Comparison of ENCODE assay signal across 8 cellular contexts in genomic region chr2:178194600-178195389, GRCh38. TPM values are rescaled to one million over a fixed set of nuclear protein-coding genes. Genes with fewer than 3 reads are reported as not detected.
A peak's percentile ranks its signal among the peaks of the same experiment; 100 is the strongest.
DNase-seq lines count a peak whose midpoint lies in the region; ATAC-seq and TF ChIP-seq lines count a peak whose summit lies in the region.

No MANE protein-coding gene starts in this region.

- peak; percentile 40 for DNase-seq in DMS79 (lab: John Stamatoyannopoulos, UW)
- peak; percentile 86 for DNase-seq in GM23248
- peak; percentile 44 for DNase-seq in NB4 (ENCODE audit: low read depth)
- peak; percentile 17 for DNase-seq in activated CD4-positive, alpha-beta memory T cell treated with anti-CD3 and anti-CD28 coated beads, Interleukin-2, amount 10 ng/mL, durations not matched to agents 7 days and 5 days
- peak; percentile 17 to 55 (median 55) for DNase-seq in mucosa of descending colon
- DNase-seq in transverse colon = peak; percentile 19

- H3K27me3 ChIP-seq in GM23248 (replicated peaks; ENCODE audit: insufficient read depth) (no peaks in the 10 kb centered on the region), transverse colon (peaks cover 46% of the 10 kb centered on the region)

- no peaks in the 10 kb centered on the region for H3K36me3 ChIP-seq in GM23248 (ENCODE audit: low read depth)
- H3K36me3 ChIP-seq in mucosa of descending colon (ENCODE audit: low read depth) = no peaks in the 10 kb centered on the region
- no peaks in the 10 kb centered on the region for H3K36me3 ChIP-seq in transverse colon

- no peak for TF ChIP-seq POLR2A in NB4 (IDR thresholded peaks at IDR 0.05; ENCODE audit: extremely low read depth, insufficient read length)
- no peak for TF ChIP-seq POLR2A in transverse colon (IDR thresholded peaks at IDR 0.05)

- no peak for TF ChIP-seq CTCF in NB4 (IDR thresholded peaks at IDR 0.05; ENCODE audit: low read depth, low read length)
- no peak for TF ChIP-seq CTCF in mucosa of descending colon (IDR thresholded peaks at IDR 0.05)
- peak in 1 of 5 experiments; percentile 25 for TF ChIP-seq CTCF in transverse colon (IDR thresholded peaks at IDR 0.05)

- TF ChIP-seq EP300 in transverse colon (IDR thresholded peaks at IDR 0.05; ENCODE audit: low read depth) = no peak

- peaks cover 57% of the 10 kb centered on the region for H3K27me3 Mint-ChIP-seq in activated CD4-positive, alpha-beta memory T cell treated with anti-CD3 and anti-CD28 coated beads, Interleukin-2, amount 10 ng/mL, durations not matched to agents 7 days and 5 days

- peaks cover 9% of the 10 kb centered on the region for H3K4me1 ChIP-seq in GM23248 (ENCODE audit: insufficient read depth)
- H3K4me1 ChIP-seq in mucosa of descending colon (ENCODE audit: low read depth) = peaks cover 6% of the 10 kb centered on the region
- H3K4me1 ChIP-seq in transverse colon = peaks cover 0 to 17% (median 9%) of the 10 kb centered on the region in 4 donors

- peak overlapping the region; percentile 88 for H3K4me2 ChIP-seq in GM23248 (ENCODE audit: unreplicated experiment)

- peaks cover 39% of the 10 kb centered on the region for H3K79me2 ChIP-seq in GM23248 (ENCODE audit: insufficient read depth)

- WGBS in GM23248 (ENCODE audit: low coverage in 1 of 2, low lambda C conversion rate in 2 of 2, missing lambda C conversion rate in 2 of 2), 2 experiments = 1 to 2% methylated on average over 62 to 64 of the region's 83 CpGs
- WGBS in transverse colon (ENCODE audit: low coverage in 1 of 2), 2 donors = 1% methylated on average over 54 of the region's 83 CpGs; no CpG with 5 or more reads in 1 of the 2 donors

- no peaks in the 10 kb centered on the region for H3K9me3 ChIP-seq in GM23248 (ENCODE audit: low read depth)
- no peaks in the 10 kb centered on the region for H3K9me3 ChIP-seq in mucosa of descending colon
- H3K9me3 ChIP-seq in transverse colon = no peaks in the 10 kb centered on the region

- peak overlapping the region; percentile 80 for H3K9ac ChIP-seq in GM23248

- POLR2A ChIA-PET in activated CD4-positive, alpha-beta memory T cell treated with anti-CD3 and anti-CD28 coated beads, Interleukin-2, amount 10 ng/mL, durations not matched to agents 7 days and 5 days (lab: Charles Lee) = no interaction called here

- H3K4me3 ChIP-seq in GM23248 (peak overlapping the region; percentile 85), NB4 (ENCODE audit: low read depth, low read length) (peak overlapping the region; percentile 32), mucosa of descending colon (peak overlapping the region; percentile 35), transverse colon (peak overlapping the region; percentile 62 to 93 (median 76))

- H3F3A ChIP-seq in GM23248 (ENCODE audit: insufficient read depth) = peaks cover 15% of the 10 kb centered on the region; the same call in 1 of the 2 replicates

- H3K36me3 Mint-ChIP-seq in activated CD4-positive, alpha-beta memory T cell treated with anti-CD3 and anti-CD28 coated beads, Interleukin-2, amount 10 ng/mL, durations not matched to agents 7 days and 5 days (ENCODE audit: low read depth) = no peaks in the 10 kb centered on the region

- ATAC-seq in esophagus mucosa (peak; percentile 45), mucosa of descending colon (peak; percentile 26), HG03097 (IDR thresholded peaks at IDR 0.05; ENCODE audit: low FRiP score, unreplicated experiment) (no peak)

- H4K20me1 ChIP-seq in GM23248 (ENCODE audit: insufficient read depth) = no peaks in the 10 kb centered on the region

- peak overlapping the region; percentile 91 for H2AFZ ChIP-seq in GM23248

- no peaks in the 10 kb centered on the region for H3K9me2 ChIP-seq in GM23248 (ENCODE audit: insufficient read depth)

- no peaks in the 10 kb centered on the region for H3K9me3 Mint-ChIP-seq in activated CD4-positive, alpha-beta memory T cell treated with anti-CD3 and anti-CD28 coated beads, Interleukin-2, amount 10 ng/mL, durations not matched to agents 7 days and 5 days

- H3K4me3 Mint-ChIP-seq in activated CD4-positive, alpha-beta memory T cell treated with anti-CD3 and anti-CD28 coated beads, Interleukin-2, amount 10 ng/mL, durations not matched to agents 7 days and 5 days = peak overlapping the region; percentile 66

- in situ Hi-C loops in GM23248 (cut with MboI) = no loop called here
- in situ Hi-C loops in transverse colon (cut with MboI; ENCODE audit: low pct_ligation_motif_present in 1 of 4, low pct_unique_long_range_greater_than_20kb in 1 of 4, low sequenced_read_pairs in 3 of 4) = no loop called here

- CTCF ChIA-PET in activated CD4-positive, alpha-beta memory T cell treated with anti-CD3 and anti-CD28 coated beads, Interleukin-2, amount 10 ng/mL, durations not matched to agents 7 days and 5 days (lab: Charles Lee) = interaction anchor here (0.8 to 1.5 kb wide), 3 partner anchors 83 to 220 kb away, joined by 3 to 5 read pairs (median 4); partner anchors contain the start of gene RBM45

- peak overlapping the region; percentile 54 for H3K27ac ChIP-seq in GM23248
- peak overlapping the region; percentile 84 to 92 (median 89) for H3K27ac ChIP-seq in transverse colon

- peaks cover 12% of the 10 kb centered on the region for H3K4me1 Mint-ChIP-seq in activated CD4-positive, alpha-beta memory T cell treated with anti-CD3 and anti-CD28 coated beads, Interleukin-2, amount 10 ng/mL, durations not matched to agents 7 days and 5 days

- no peak overlapping the region for H3K27ac Mint-ChIP-seq in activated CD4-positive, alpha-beta memory T cell treated with anti-CD3 and anti-CD28 coated beads, Interleukin-2, amount 10 ng/mL, durations not matched to agents 7 days and 5 days

- intact Hi-C loops in mucosa of descending colon (cut with DNase I, micrococcal nuclease) = no loop called here
- intact Hi-C loops in transverse colon (cut with DNase I; ENCODE audit: low total_unique reads) = no loop called here

RNA-seq across cellular contexts. Expression of gene OSBPL6, which starts 0.5 kb away (rescaled TPM):
- 6.3 and 8.9 TPM in 2 replicates for total RNA-seq in GM23248 (2014; rRNA removed; shearing (Covaris generic))
- 10.6 and 11.8 TPM in 2 replicates for polyA plus RNA-seq in GM23248 (2016; fragmentation: Nextera tagmentation; extraction: Ambion mirVana)
- under 1 TPM; 0.78 to 0.88 TPM for total RNA-seq in activated CD4-positive, alpha-beta memory T cell treated with anti-CD3 and anti-CD28 coated beads, Interleukin-2, amount 10 ng/mL, durations not matched to agents 7 days and 5 days
- total RNA-seq in esophagus mucosa (6.5 TPM), mucosa of descending colon (1 to 10 TPM; 1.3 to 2.7 (median 1.5) TPM), transverse colon (1 to 10 TPM in 3 of 4 donors, under 1 TPM in 1; 0.95 to 4.0 (median 2.5) TPM)

Comparison
In these comparisons a context has a peak if more than half of its experiments do, and no peak if none do; other contexts are left out.
1. DNase-seq: peak in every context shown above with its lines; median percentile 86 in GM23248; 55 in mucosa of descending colon; 44 in NB4; 40 in DMS79; 19 in transverse colon; 17 in activated CD4-positive, alpha-beta memory T cell treated with anti-CD3 and anti-CD28 coated beads, Interleukin-2, amount 10 ng/mL, durations not matched to agents 7 days and 5 days.
2. H3K4me3 ChIP-seq: peak in every context shown above with its lines; median percentile 85 in GM23248; 76 in transverse colon; 35 in mucosa of descending colon; 32 in NB4.